ENCODE assay signal across 25 cellular contexts in the genomic region with DNA sequence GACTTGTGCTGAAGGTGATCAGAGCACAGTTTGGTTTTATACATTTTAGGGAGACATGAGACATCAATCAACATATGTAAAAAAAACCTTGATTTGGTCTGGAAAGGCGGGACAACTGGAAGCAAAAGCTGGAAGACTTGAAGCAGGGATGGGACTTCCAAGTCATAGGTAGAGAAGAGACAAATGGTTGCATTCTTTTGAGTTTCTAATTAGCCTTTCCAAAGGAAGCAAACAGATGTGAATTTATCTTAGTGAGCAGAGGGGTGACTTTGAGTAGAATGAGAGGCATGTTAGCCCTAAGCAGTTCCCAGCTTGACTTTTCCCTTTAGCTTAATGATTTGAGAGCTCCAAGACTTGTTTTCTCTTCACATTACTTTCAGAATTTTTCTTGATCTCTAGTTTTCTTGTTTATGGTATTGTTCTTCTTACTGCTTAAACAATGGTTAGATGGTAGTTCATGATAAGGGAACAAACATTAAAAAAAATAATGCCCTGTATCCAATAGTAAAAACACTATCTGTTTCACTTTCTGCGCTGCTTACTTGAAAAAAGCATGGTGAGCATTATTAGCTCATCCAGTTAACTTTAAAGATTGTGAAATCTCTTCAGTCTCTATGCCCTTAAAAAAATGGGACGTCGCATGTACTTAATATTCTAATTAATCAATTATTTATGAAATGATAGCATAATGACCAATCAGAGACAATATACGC. TPM values are rescaled to one million over a fixed set of nuclear protein-coding genes. Genes with fewer than 3 reads are reported as not detected.
"Had no signal": no experiment of that assay in that cellular context is flagged by ENCODE, and none has a peak within 500 bp of the region (broad histone marks: within the 10 kb centered on the region; RNA-seq: fewer than 3 reads in every experiment).

No MANE protein-coding gene starts in this region.

- H3K4me3 ChIP-seq: ascending aorta, cardiac muscle cell, colonic mucosa, suprapubic skin, tibial artery, upper lobe of right lung had no signal

- H3K27me3 ChIP-seq: ascending aorta, cardiac muscle cell, colonic mucosa, suprapubic skin, tibial artery, upper lobe of right lung had no signal

- ATAC-seq: activated CD4-positive, alpha-beta T cell treated with anti-CD3 and anti-CD28 coated beads for 36 hours; naive thymus-derived CD8-positive, alpha-beta T cell; right cardiac atrium; upper lobe of right lung had no signal

- H3K36me3 ChIP-seq: ascending aorta, cardiac muscle cell, colonic mucosa, suprapubic skin, tibial artery, upper lobe of right lung had no signal

- H3K27ac ChIP-seq: ascending aorta, cardiac muscle cell, colonic mucosa, suprapubic skin, tibial artery, upper lobe of right lung had no signal

- DNase-seq: activated CD4-positive, alpha-beta T cell treated with anti-CD3 and anti-CD28 coated beads for 36 hours; activated CD4-positive, CD25-positive, alpha-beta regulatory T cell; activated CD8-positive, alpha-beta memory T cell treated with anti-CD3 and anti-CD28 coated beads for 24 hours; activated CD8-positive, alpha-beta memory T cell treated with anti-CD3 and anti-CD28 coated beads, Interleukin-2, amount 50 U/mL, for 4 hours; activated gamma-delta T cell; activated naive CD4-positive, alpha-beta T cell treated with anti-CD3 and anti-CD28 coated beads, Interleukin-2, amount 10 ng/mL, durations not matched to agents 7 days and 5 days; activated naive CD8-positive, alpha-beta T cell treated with anti-CD3 and anti-CD28 coated beads, Interleukin-2, amount 10 ng/mL, durations not matched to agents 7 days and 5 days; activated T-cell treated with anti-CD3 and anti-CD28 coated beads, Interleukin-2, amount 50 U/mL, for 24 hours; cerebellar nuclear complex; colonic mucosa; effector CD8-positive, alpha-beta T cell; glutamatergic neuron; midbrain; naive thymus-derived CD8-positive, alpha-beta T cell; posterior cingulate gyrus; right cardiac atrium; stimulated activated CD4-positive, alpha-beta T cell treated with anti-CD3 and anti-CD28 coated beads, Interleukin-15, amount 100 ng/mL, for 24 hours; stimulated activated CD4-positive, alpha-beta T cell treated with anti-CD3 and anti-CD28 coated beads, Interleukin-2, amount 100 ng/mL, for 24 hours; stimulated activated naive CD4-positive, alpha-beta T cell; tibial artery; upper lobe of right lung had no signal

- H3K4me1 ChIP-seq: ascending aorta, colonic mucosa, suprapubic skin, tibial artery, upper lobe of right lung had no signal

- H3K9me3 ChIP-seq: ascending aorta, colonic mucosa, suprapubic skin, tibial artery, upper lobe of right lung had no signal

RNA-seq across cellular contexts. Expression of gene BCHE, which starts 48.5 kb away (rescaled TPM):
- total RNA-seq: activated CD4-positive, alpha-beta T cell treated with anti-CD3 and anti-CD28 coated beads for 36 hours; activated naive CD8-positive, alpha-beta T cell treated with anti-CD3 and anti-CD28 coated beads, Interleukin-2, amount 10 ng/mL, durations not matched to agents 7 days and 5 days; ascending aorta; naive thymus-derived CD8-positive, alpha-beta T cell; osteoblast had no signal
- polyA plus RNA-seq: naive thymus-derived CD8-positive, alpha-beta T cell had no signal
